ENCODE assay signal across 1 cellular context in genomic region chr2:105797298-105797819, GRCh38.
TF ChIP-seq lines count a peak whose summit lies in the region.

No MANE protein-coding gene starts in this region.

TF ChIP-seq in K562, 482 proteins besides CTCF, POLR2A, EP300 and RAD21 (continued from another document and continues in another):
- TF ChIP-seq CREB5 (CRISPR knock-in tag; IDR thresholded peaks at IDR 0.05) (0 out of 2 replicates have a peak, but pooled peaks have one; percentile 17), ZC3H11A (IDR thresholded peaks at IDR 0.05; ENCODE audit: low read depth, low read length) (no peak), ZNF140 (CRISPR knock-in tag; IDR thresholded peaks at IDR 0.05) (no peak), EP400 (IDR thresholded peaks at IDR 0.05) (peak; percentile 44), ZSCAN29 (IDR thresholded peaks at IDR 0.05) (no peak), ZBTB17 (CRISPR knock-in tag; IDR thresholded peaks at IDR 0.05) (peak; percentile 49; the same call in 1 of the 2 replicates), ATF7 (IDR thresholded peaks at IDR 0.05) (peak; percentile 28; the same call in 1 of the 2 replicates), TRIM28 (IDR thresholded peaks at IDR 0.05) (no peak), CHAMP1 (IDR thresholded peaks at IDR 0.05) (no peak), BDP1 (IDR thresholded peaks at IDR 0.05; ENCODE audit: insufficient read depth, insufficient read length) (no peak), ETV6 (IDR thresholded peaks at IDR 0.05; ENCODE audit: borderline replicate concordance in 1 of 2, low read depth in 2 of 2, low read length in 1 of 2) (no peak), ETV6 (CRISPR knock-in tag; IDR thresholded peaks at IDR 0.05; ENCODE audit: borderline replicate concordance) (no peak), ZBED1 (IDR thresholded peaks at IDR 0.05) (no peak), UBTF (IDR thresholded peaks at IDR 0.05; ENCODE audit: borderline replicate concordance in 1 of 2, low read depth in 2 of 2, low read length in 2 of 2) (no peak), CCNT2 (IDR thresholded peaks at IDR 0.05; ENCODE audit: borderline replicate concordance, extremely low read depth, insufficient read length, low read depth, low read length) (no peak), CBX1 (IDR thresholded peaks at IDR 0.05; ENCODE audit: low read depth) (no peak), MGA (IDR thresholded peaks at IDR 0.05) (peak; percentile 16; the same call in 1 of the 2 replicates), RHOXF2B (CRISPR knock-in tag; conservative IDR thresholded peaks at IDR 0.05) (no peak), ZNF655 (CRISPR knock-in tag; IDR thresholded peaks at IDR 0.05) (no peak), ETV1 (tag; conservative IDR thresholded peaks at IDR 0.05; ENCODE audit: low read depth) (peak; percentile 83), ZNF764 (CRISPR knock-in tag; IDR thresholded peaks at IDR 0.05; ENCODE audit: low read depth) (no peak), KDM4B (IDR thresholded peaks at IDR 0.05; ENCODE audit: borderline replicate concordance in 2 of 2, low read depth in 1 of 2) (no peak), TAF7 (tag; IDR thresholded peaks at IDR 0.05) (no peak), MEF2D (tag; conservative IDR thresholded peaks at IDR 0.05; ENCODE audit: low read depth) (no peak), NEUROD1 (IDR thresholded peaks at IDR 0.05; ENCODE audit: borderline replicate concordance, low read depth, low read length, partially characterized antibody) (no peak), ZBTB9 (CRISPR knock-in tag; IDR thresholded peaks at IDR 0.05) (peak; percentile 62; the same call in 1 of the 2 replicates), NFATC3 (IDR thresholded peaks at IDR 0.05) (no peak), SRF (CRISPR knock-in tag; IDR thresholded peaks at IDR 0.05) (0 out of 4 replicates have a peak, but pooled peaks of 1 of the 2 experiments have one; percentile 21), MEF2A (IDR thresholded peaks at IDR 0.05; ENCODE audit: control insufficient read depth, low read depth, low read length) (no peak), ELK1 (CRISPR knock-in tag; IDR thresholded peaks at IDR 0.05) (no peak), RNF219 (CRISPR knock-in tag; IDR thresholded peaks at IDR 0.05) (no peak), NFRKB (IDR thresholded peaks at IDR 0.05; ENCODE audit: low read depth) (no peak), MAFK (IDR thresholded peaks at IDR 0.05; ENCODE audit: low read length) (no peak), CEBPB (tag; IDR thresholded peaks at IDR 0.05) (peak; percentile 98)
